ENCODE assay signal across 20 cellular contexts in the genomic region with DNA sequence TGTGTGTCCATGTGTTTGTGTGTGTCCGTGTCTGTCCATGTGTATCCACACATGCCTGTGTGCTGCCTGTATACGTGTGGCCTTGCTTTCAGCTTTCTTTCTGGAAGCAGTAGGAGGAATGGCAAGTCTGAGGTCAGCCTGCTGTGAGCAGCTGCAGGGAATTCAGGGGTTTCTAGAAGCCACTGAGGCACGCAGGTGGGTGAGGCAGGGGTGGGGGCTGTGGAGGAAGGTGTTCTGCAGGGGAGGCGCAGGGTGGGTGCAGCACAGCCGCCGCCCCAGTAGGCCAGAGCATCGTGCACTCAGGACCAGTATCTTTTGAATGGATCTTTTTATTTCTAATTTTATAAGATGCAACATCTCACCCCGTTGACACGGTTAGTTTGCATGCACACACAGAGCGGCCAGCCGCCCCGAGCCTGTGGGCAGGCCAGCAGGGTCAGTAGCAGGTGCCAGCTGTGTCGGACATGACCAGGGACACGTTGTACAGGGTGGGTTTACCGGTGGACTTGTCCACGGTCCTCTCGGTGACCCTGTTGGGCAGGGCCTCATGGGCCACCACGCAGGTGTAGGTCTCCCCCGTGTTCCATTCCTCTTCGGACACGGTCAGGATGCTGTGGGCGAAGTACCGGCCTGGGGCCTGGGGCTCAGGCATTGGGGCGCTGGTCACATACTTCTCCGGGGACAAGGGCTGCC.
DNase-seq lines count a peak whose midpoint lies in the region; ATAC-seq and TF ChIP-seq lines count a peak whose summit lies in the region.
"Had no signal": no experiment of that assay in that cellular context is flagged by ENCODE, and none has a peak within 500 bp of the region (broad histone marks: within the 10 kb centered on the region; RNA-seq: fewer than 3 reads in every experiment).

No MANE protein-coding gene starts in this region.

- H3K79me2 ChIP-seq in DND-41 (ENCODE audit: insufficient read depth, low read length), result no peaks in the 10 kb centered on the region
- H3K79me2 ChIP-seq in mammary epithelial cell (ENCODE audit: insufficient read depth, low read length), result no peaks in the 10 kb centered on the region
- no peaks in the 10 kb centered on the region for H3K79me2 ChIP-seq in Karpas-422 (ENCODE audit: low read length)
- H3K79me2 ChIP-seq: hepatocyte, parathyroid adenoma had no signal

- H4K20me1 ChIP-seq in DND-41 (ENCODE audit: insufficient read depth, low read length) (0 out of 2 replicates have a peak, but pooled peaks cover 3% of the 10 kb centered on the region), mammary epithelial cell (ENCODE audit: insufficient read depth, low read length) (no peaks in the 10 kb centered on the region), Karpas-422 (ENCODE audit: insufficient read depth, low read depth, low read length) (no peaks in the 10 kb centered on the region)

- H3K9me3 ChIP-seq in DND-41 (ENCODE audit: insufficient read depth, low read length, severe bottlenecking), result no peaks in the 10 kb centered on the region
- peaks cover 0 to 81% of the 10 kb centered on the region in 2 donors for H3K9me3 ChIP-seq in neuronal stem cell (replicated peaks in 1 of 2; ENCODE audit: control insufficient read depth in 2 of 2, insufficient read depth in 1 of 2, low read depth in 1 of 2, low read length in 2 of 2)
- H3K9me3 ChIP-seq in mammary epithelial cell (replicated peaks; ENCODE audit: insufficient read depth, low read length), result peaks cover 43% of the 10 kb centered on the region
- H3K9me3 ChIP-seq in Karpas-422 (ENCODE audit: low read length), result no peaks in the 10 kb centered on the region
- H3K9me3 ChIP-seq: vagina had no signal

- H2BK15ac ChIP-seq in neuronal stem cell (ENCODE audit: low read length), result no peak overlapping the region

- no TSS peak for BruUV-seq in mammary epithelial cell (replicated peaks; lab: Mats Ljungman, UMichigan)

- no peak overlapping the region for H2AFZ ChIP-seq in DND-41 (ENCODE audit: low read depth, low read length)
- no peak overlapping the region for H2AFZ ChIP-seq in neuronal stem cell (ENCODE audit: low read length)
- H2AFZ ChIP-seq in mammary epithelial cell (ENCODE audit: low read depth, low read length), result no peak overlapping the region
- no peak overlapping the region for H2AFZ ChIP-seq in Karpas-422 (ENCODE audit: low read length)
- H2AFZ ChIP-seq: hepatocyte, parathyroid adenoma had no signal

- H3K4me1 ChIP-seq in DND-41 (ENCODE audit: insufficient read depth, low read length), result no peaks in the 10 kb centered on the region
- no peaks in the 10 kb centered on the region for H3K4me1 ChIP-seq in neuronal stem cell (ENCODE audit: control insufficient read depth in 2 of 2, insufficient read depth in 1 of 2, low read depth in 1 of 2, low read length in 2 of 2)
- no peaks in the 10 kb centered on the region for H3K4me1 ChIP-seq in mammary epithelial cell (ENCODE audit: insufficient read depth, low read length)
- H3K4me1 ChIP-seq in Karpas-422 (ENCODE audit: low read length), result no peaks in the 10 kb centered on the region
- H3K4me1 ChIP-seq: parathyroid adenoma, vagina had no signal

- H4K91ac ChIP-seq in neuronal stem cell (ENCODE audit: low read depth, low read length, poor library complexity), result no peak overlapping the region

- H3K18ac ChIP-seq in neuronal stem cell (ENCODE audit: low read length), result no peak overlapping the region

- H2BK120ac ChIP-seq in neuronal stem cell (ENCODE audit: low read depth, low read length), result no peak overlapping the region

- H3K27me3 ChIP-seq in DND-41 (ENCODE audit: insufficient read depth, low read length, poor library complexity) (no peaks in the 10 kb centered on the region), neuronal stem cell (ENCODE audit: control insufficient read depth in 3 of 3, insufficient read depth in 3 of 3, low read depth in 1 of 3, low read length in 3 of 3) (peaks cover 0 to 38% (median 0%) of the 10 kb centered on the region in 3 experiments), mammary epithelial cell (ENCODE audit: insufficient read depth, low read length) (no peaks in the 10 kb centered on the region), Karpas-422 (ENCODE audit: low read length) (no peaks in the 10 kb centered on the region)
- H3K27me3 ChIP-seq: hepatocyte, vagina had no signal

- H3K27me3 Mint-ChIP-seq in activated CD4-positive, alpha-beta memory T cell treated with anti-CD3 and anti-CD28 coated beads, Interleukin-2, amount 10 ng/mL, durations not matched to agents 7 days and 5 days, result no peaks in the 10 kb centered on the region
- peaks cover 4% of the 10 kb centered on the region for H3K27me3 Mint-ChIP-seq in activated CD4-positive, alpha-beta memory T cell treated with anti-CD3 and anti-CD28 coated beads for 36 hours
- no peaks in the 10 kb centered on the region for H3K27me3 Mint-ChIP-seq in activated T-helper 2 cell treated with anti-CD3 and anti-CD28 coated beads, Interferon-gamma antibody, Interleukin-2, Interleukin-4, amounts not matched to agents 10 μg/mL and 5 μg/mL and 100 μg/mL, durations not matched to agents 14 hours and 24 hours and 36 hours (ENCODE audit: low read depth)

- H3K4me2 ChIP-seq in DND-41 (ENCODE audit: insufficient read depth, low read length), result no peak overlapping the region
- no peak overlapping the region for H3K4me2 ChIP-seq in neuronal stem cell (ENCODE audit: insufficient read depth, low read length, poor library complexity, severe bottlenecking)
- no peak overlapping the region for H3K4me2 ChIP-seq in mammary epithelial cell (ENCODE audit: insufficient read depth, low read depth, low read length)
- H3K4me2 ChIP-seq in Karpas-422 (ENCODE audit: low read depth, low read length, poor library complexity, severe bottlenecking), result no peak overlapping the region
- H3K4me2 ChIP-seq: hepatocyte had no signal

- intact Hi-C loops in activated CD4-positive, alpha-beta memory T cell treated with anti-CD3 and anti-CD28 coated beads for 36 hours (cut with micrococcal nuclease), result no loop called here
- intact Hi-C loops in activated T-helper 2 cell treated with anti-CD3 and anti-CD28 coated beads, Interferon-gamma antibody, Interleukin-2, Interleukin-4, amounts not matched to agents 10 μg/mL and 5 μg/mL and 100 μg/mL, durations not matched to agents 14 hours and 24 hours and 36 hours (cut with micrococcal nuclease), result no loop called here
- intact Hi-C loops in mammary epithelial cell (cut with micrococcal nuclease), result no loop called here

- H3K4ac ChIP-seq in neuronal stem cell (ENCODE audit: low read length), result no peak overlapping the region

- no peak overlapping the region for H4K8ac ChIP-seq in neuronal stem cell (ENCODE audit: low read depth, low read length)

- no peak overlapping the region for H2BK12ac ChIP-seq in neuronal stem cell (ENCODE audit: low read length)

- dilution Hi-C loops in mammary epithelial cell (cut with HindIII; ENCODE audit: low sequenced_read_pairs), result no loop called here

- no peak for DNase-seq in activated CD4-positive, alpha-beta memory T cell treated with anti-CD3 and anti-CD28 coated beads, Interleukin-2, amount 10 ng/mL, durations not matched to agents 7 days and 5 days
- DNase-seq in activated CD4-positive, alpha-beta memory T cell treated with anti-CD3 and anti-CD28 coated beads for 36 hours, result no peak
- DNase-seq in DND-41, result peak; percentile 1
- DNase-seq in activated T-helper 2 cell treated with anti-CD3 and anti-CD28 coated beads, Interferon-gamma antibody, Interleukin-2, Interleukin-4, amounts not matched to agents 10 μg/mL and 5 μg/mL and 100 μg/mL, durations not matched to agents 14 hours and 24 hours and 36 hours (ENCODE audit: low spot score), result peak; percentile 6
- no peak for DNase-seq in neuronal stem cell (ENCODE audit: low spot score)
- no peak for DNase-seq in mammary epithelial cell
- DNase-seq in dedifferentiated amniotic fluid mesenchymal stem cell (ENCODE audit: extremely low spot score), result no peak
- DNase-seq in Karpas-422, result no peak
- DNase-seq: C1 segment of cervical spinal cord; HCEC 1CT; mesenchymal stem cell; natural killer cell; NCI-H1436 treated with DMSO at 0.1 percent for 48 hours; NCI-H2227 treated with DMSO at 0.1 percent for 48 hours; stimulated activated CD4-positive, alpha-beta T cell treated with anti-CD3 and anti-CD28 coated beads, Interleukin-4, amount 100 ng/mL, for 1 hour had no signal

- TF ChIP-seq CTCF in DND-41 (IDR thresholded peaks at IDR 0.05; ENCODE audit: borderline replicate concordance, extremely low read depth, low read length, poor library complexity, severe bottlenecking) (no peak), mammary epithelial cell (conservative IDR thresholded peaks at IDR 0.05 in 1 of 2, IDR thresholded peaks at IDR 0.05 in 1 of 2; ENCODE audit: extremely low read depth in 1 of 2, insufficient read depth in 1 of 2, low read depth in 1 of 2, low read length in 2 of 2) (no peak)

- WGBS in neuronal stem cell (ENCODE audit: extremely low coverage in 2 of 2, insufficient read length in 2 of 2, insufficient replicate concordance in 1 of 2), 2 donors, result no CpG with 5 or more reads among the region's 25 CpGs
- 77% methylated on average over 16 of the region's 25 CpGs for WGBS in mammary epithelial cell (ENCODE audit: low coverage, missing lambda C conversion rate)

- POLR2A ChIA-PET in activated CD4-positive, alpha-beta memory T cell treated with anti-CD3 and anti-CD28 coated beads, Interleukin-2, amount 10 ng/mL, durations not matched to agents 7 days and 5 days (lab: Charles Lee), result no interaction called here
- POLR2A ChIA-PET in activated CD4-positive, alpha-beta memory T cell treated with anti-CD3 and anti-CD28 coated beads for 36 hours (lab: Charles Lee), result no interaction called here

- ATAC-seq in DND-41 (ENCODE audit: insufficient read depth, low read depth), result no peak
- ATAC-seq: activated naive CD4-positive, alpha-beta T cell treated with anti-CD3 and anti-CD28 coated beads, Interleukin-2, amount 50 U/mL, for 72 hours; natural killer cell; Panc1 had no signal

- H3K14ac ChIP-seq in neuronal stem cell (ENCODE audit: low read length), result no peak overlapping the region

- no peak overlapping the region for H3K4me3 Mint-ChIP-seq in activated CD4-positive, alpha-beta memory T cell treated with anti-CD3 and anti-CD28 coated beads, Interleukin-2, amount 10 ng/mL, durations not matched to agents 7 days and 5 days
- H3K4me3 Mint-ChIP-seq in activated CD4-positive, alpha-beta memory T cell treated with anti-CD3 and anti-CD28 coated beads for 36 hours, result no peak overlapping the region
- no peak overlapping the region for H3K4me3 Mint-ChIP-seq in activated T-helper 2 cell treated with anti-CD3 and anti-CD28 coated beads, Interferon-gamma antibody, Interleukin-2, Interleukin-4, amounts not matched to agents 10 μg/mL and 5 μg/mL and 100 μg/mL, durations not matched to agents 14 hours and 24 hours and 36 hours (ENCODE audit: low read depth)
- H3K4me3 Mint-ChIP-seq: natural killer cell had no signal

- H3K4me1 Mint-ChIP-seq in activated CD4-positive, alpha-beta memory T cell treated with anti-CD3 and anti-CD28 coated beads, Interleukin-2, amount 10 ng/mL, durations not matched to agents 7 days and 5 days, result peaks cover 39% of the 10 kb centered on the region
- H3K4me1 Mint-ChIP-seq in activated CD4-positive, alpha-beta memory T cell treated with anti-CD3 and anti-CD28 coated beads for 36 hours (ENCODE audit: low read depth), result peaks cover 30% of the 10 kb centered on the region
- peaks cover 7% of the 10 kb centered on the region for H3K4me1 Mint-ChIP-seq in activated T-helper 2 cell treated with anti-CD3 and anti-CD28 coated beads, Interferon-gamma antibody, Interleukin-2, Interleukin-4, amounts not matched to agents 10 μg/mL and 5 μg/mL and 100 μg/mL, durations not matched to agents 14 hours and 24 hours and 36 hours (ENCODE audit: low read depth)
- H3K4me1 Mint-ChIP-seq: natural killer cell had no signal

- in situ Hi-C loops in mammary epithelial cell (cut with MboI; ENCODE audit: low sequenced_read_pairs in 2 of 2), result no loop called here

- H3K4me3 ChIP-seq in DND-41 (ENCODE audit: low read depth in 1 of 2, low read length in 2 of 2) (no peak overlapping the region), neuronal stem cell (ENCODE audit: low read length in 2 of 2) (peak overlapping the region in 1 of 2 donors; percentile 67), mammary epithelial cell (replicated peaks in 1 of 3; ENCODE audit: insufficient read depth in 1 of 3, low read depth in 2 of 3, low read length in 3 of 3) (no peak overlapping the region), Karpas-422 (ENCODE audit: low read length) (no peak overlapping the region)
- H3K4me3 ChIP-seq: hepatocyte, vagina had no signal

- H2BK5ac ChIP-seq in neuronal stem cell (ENCODE audit: low read length), result no peak overlapping the region

- H3K27ac ChIP-seq in DND-41 (ENCODE audit: low read length) (no peak overlapping the region), neuronal stem cell (replicated peaks; ENCODE audit: low read length) (no peak overlapping the region), mammary epithelial cell (ENCODE audit: insufficient read depth, low read depth, low read length) (no peak overlapping the region), Karpas-422 (ENCODE audit: low read length) (no peak overlapping the region)
- H3K27ac ChIP-seq: hepatocyte, parathyroid adenoma, vagina had no signal

- H3K36me3 ChIP-seq in DND-41 (ENCODE audit: insufficient read depth, low read length), result no peaks in the 10 kb centered on the region
- no peaks in the 10 kb centered on the region for H3K36me3 ChIP-seq in neuronal stem cell (replicated peaks in 1 of 2; ENCODE audit: control insufficient read depth in 2 of 2, insufficient read depth in 2 of 2, low read length in 2 of 2)
- H3K36me3 ChIP-seq in mammary epithelial cell (ENCODE audit: insufficient read depth, low read length), result no peaks in the 10 kb centered on the region
- H3K36me3 ChIP-seq in Karpas-422 (ENCODE audit: insufficient read depth, low read length), result no peaks in the 10 kb centered on the region
- H3K36me3 ChIP-seq: vagina had no signal

- H3K9ac ChIP-seq in DND-41 (ENCODE audit: low read depth, low read length) (no peak overlapping the region), neuronal stem cell (ENCODE audit: low read depth, low read length, poor library complexity) (no peak overlapping the region), mammary epithelial cell (ENCODE audit: insufficient read depth, low read length) (no peak overlapping the region), Karpas-422 (ENCODE audit: low read length) (no peak overlapping the region)
- H3K9ac ChIP-seq: parathyroid adenoma had no signal

- peak overlapping the region; percentile 47 for H3K23ac ChIP-seq in neuronal stem cell (ENCODE audit: low read depth, low read length, poor library complexity)

- H2AK5ac ChIP-seq in neuronal stem cell (ENCODE audit: low read depth, low read length), result no peak overlapping the region

- no peaks in the 10 kb centered on the region for H3K9me3 Mint-ChIP-seq in activated CD4-positive, alpha-beta memory T cell treated with anti-CD3 and anti-CD28 coated beads, Interleukin-2, amount 10 ng/mL, durations not matched to agents 7 days and 5 days
- H3K9me3 Mint-ChIP-seq in activated CD4-positive, alpha-beta memory T cell treated with anti-CD3 and anti-CD28 coated beads for 36 hours, result no peaks in the 10 kb centered on the region
- H3K9me3 Mint-ChIP-seq in activated T-helper 2 cell treated with anti-CD3 and anti-CD28 coated beads, Interferon-gamma antibody, Interleukin-2, Interleukin-4, amounts not matched to agents 10 μg/mL and 5 μg/mL and 100 μg/mL, durations not matched to agents 14 hours and 24 hours and 36 hours, result no peaks in the 10 kb centered on the region
- H3K9me3 Mint-ChIP-seq: activated naive CD4-positive, alpha-beta T cell treated with anti-CD3 and anti-CD28 coated beads, Interleukin-2, amount 50 U/mL, for 72 hours; natural killer cell had no signal

- no peaks in the 10 kb centered on the region for H3K9me2 ChIP-seq in Karpas-422 (replicated peaks; ENCODE audit: insufficient read depth, low read length)

- peak overlapping the region; percentile 32 for H3K27ac Mint-ChIP-seq in activated CD4-positive, alpha-beta memory T cell treated with anti-CD3 and anti-CD28 coated beads, Interleukin-2, amount 10 ng/mL, durations not matched to agents 7 days and 5 days
- no peak overlapping the region for H3K27ac Mint-ChIP-seq in activated CD4-positive, alpha-beta memory T cell treated with anti-CD3 and anti-CD28 coated beads for 36 hours
- H3K27ac Mint-ChIP-seq in activated T-helper 2 cell treated with anti-CD3 and anti-CD28 coated beads, Interferon-gamma antibody, Interleukin-2, Interleukin-4, amounts not matched to agents 10 μg/mL and 5 μg/mL and 100 μg/mL, durations not matched to agents 14 hours and 24 hours and 36 hours, result no peak overlapping the region
- H3K27ac Mint-ChIP-seq: natural killer cell had no signal

- CTCF ChIA-PET in activated CD4-positive, alpha-beta memory T cell treated with anti-CD3 and anti-CD28 coated beads, Interleukin-2, amount 10 ng/mL, durations not matched to agents 7 days and 5 days (lab: Charles Lee), result no interaction called here
- CTCF ChIA-PET in activated CD4-positive, alpha-beta memory T cell treated with anti-CD3 and anti-CD28 coated beads for 36 hours (lab: Charles Lee), result no interaction called here
- CTCF ChIA-PET in mammary epithelial cell (lab: Charles Lee; ENCODE audit: low non-redundant PET), result no interaction called here

- peaks cover 2% of the 10 kb centered on the region for H3K79me1 ChIP-seq in neuronal stem cell (ENCODE audit: low read depth, low read length)

- peaks cover 21% of the 10 kb centered on the region for H3K36me3 Mint-ChIP-seq in activated CD4-positive, alpha-beta memory T cell treated with anti-CD3 and anti-CD28 coated beads, Interleukin-2, amount 10 ng/mL, durations not matched to agents 7 days and 5 days (ENCODE audit: low read depth)
- no peaks in the 10 kb centered on the region for H3K36me3 Mint-ChIP-seq in activated CD4-positive, alpha-beta memory T cell treated with anti-CD3 and anti-CD28 coated beads for 36 hours
- no peaks in the 10 kb centered on the region for H3K36me3 Mint-ChIP-seq in activated T-helper 2 cell treated with anti-CD3 and anti-CD28 coated beads, Interferon-gamma antibody, Interleukin-2, Interleukin-4, amounts not matched to agents 10 μg/mL and 5 μg/mL and 100 μg/mL, durations not matched to agents 14 hours and 24 hours and 36 hours (ENCODE audit: low read depth)
- H3K36me3 Mint-ChIP-seq: activated naive CD4-positive, alpha-beta T cell treated with anti-CD3 and anti-CD28 coated beads, Interleukin-2, amount 50 U/mL, for 72 hours; natural killer cell had no signal

Comparison
In these comparisons a context has a peak if more than half of its experiments do, and no peak if none do; other contexts are left out.
1. DNase-seq: peak in DND-41 (single experiment) and activated T-helper 2 cell treated with anti-CD3 and anti-CD28 coated beads, Interferon-gamma antibody, Interleukin-2, Interleukin-4, amounts not matched to agents 10 μg/mL and 5 μg/mL and 100 μg/mL, durations not matched to agents 14 hours and 24 hours and 36 hours (single experiment); none in activated CD4-positive, alpha-beta memory T cell treated with anti-CD3 and anti-CD28 coated beads, Interleukin-2, amount 10 ng/mL, durations not matched to agents 7 days and 5 days (single experiment), activated CD4-positive, alpha-beta memory T cell treated with anti-CD3 and anti-CD28 coated beads for 36 hours (single experiment), neuronal stem cell (single experiment), mammary epithelial cell (single experiment), dedifferentiated amniotic fluid mesenchymal stem cell (single experiment) and Karpas-422 (single experiment).